9 cellular contexts compared by ENCODE assay signal in genomic region chr5:177131711-177132503, GRCh38. TPM values are rescaled to one million over a fixed set of nuclear protein-coding genes. Genes with fewer than 3 reads are reported as not detected.
A peak's percentile ranks its signal among the peaks of the same experiment; 100 is the strongest.
DNase-seq lines count a peak whose midpoint lies in the region; ATAC-seq, FAIRE-seq and TF ChIP-seq lines count a peak whose summit lies in the region.
"Had no signal": no experiment of that assay in that cellular context is flagged by ENCODE, and none has a peak within 500 bp of the region (broad histone marks: within the 10 kb centered on the region; RNA-seq: fewer than 3 reads in every experiment).

No MANE protein-coding gene starts in this region.

- ATAC-seq in lower lobe of right lung (no peak), GM18519 (IDR thresholded peaks at IDR 0.05; ENCODE audit: low FRiP score, unreplicated experiment) (no peak), GM18502 (IDR thresholded peaks at IDR 0.05; ENCODE audit: poor library complexity, unreplicated experiment) (no peak)

- peak overlapping the region; percentile 89 for H3K27ac ChIP-seq in lower lobe of right lung
- peak overlapping the region; percentile 91 for H3K27ac ChIP-seq in stomach smooth muscle (ENCODE audit: low read length)

- intact Hi-C loops in lower lobe of right lung (cut with DNase I), result no loop called here

- no peaks in the 10 kb centered on the region for H3K9me3 ChIP-seq in NT2/D1 (ENCODE audit: insufficient read depth, low read length)
- no peaks in the 10 kb centered on the region for H3K9me3 ChIP-seq in lower lobe of right lung
- no peaks in the 10 kb centered on the region for H3K9me3 ChIP-seq in stomach smooth muscle (ENCODE audit: control insufficient read depth in 2 of 2, low read length in 2 of 2)

- H3K36me3 ChIP-seq in NT2/D1 (ENCODE audit: insufficient read depth, insufficient read length, low read length) (peaks cover 22% of the 10 kb centered on the region), lower lobe of right lung (peaks cover 20% of the 10 kb centered on the region), stomach smooth muscle (ENCODE audit: control insufficient read depth in 2 of 2, insufficient read depth in 2 of 2, low read length in 2 of 2) (peaks cover 9% of the 10 kb centered on the region in 2 donors)

- TF ChIP-seq CTCF in lower lobe of right lung (IDR thresholded peaks at IDR 0.05), result no peak

- H3K4me3 ChIP-seq in NT2/D1 (ENCODE audit: insufficient read length, low read depth), result peak overlapping the region; percentile 84
- H3K4me3 ChIP-seq in lower lobe of right lung, result peak overlapping the region; percentile 80
- no peak overlapping the region for H3K4me3 ChIP-seq in stomach smooth muscle (ENCODE audit: low read length in 2 of 2)

- H3K9ac ChIP-seq in NT2/D1 (ENCODE audit: insufficient read length, low read depth), result peak overlapping the region; percentile 97
- peak overlapping the region in 1 of 2 donors; percentile 55 for H3K9ac ChIP-seq in stomach smooth muscle (ENCODE audit: low read length in 2 of 2)

- no peak for DNase-seq in NT2/D1 (ENCODE audit: low read depth, low spot score)
- DNase-seq in cerebellum (ENCODE audit: low spot score), result peak; percentile 37
- peak; percentile 48 for DNase-seq in lower lobe of right lung
- no peak for DNase-seq in NAMALWA (ENCODE audit: low spot score)
- no peak for DNase-seq in GM12891 (ENCODE audit: insufficient read length, low spot score)

- TF ChIP-seq POLR2A in GM12891 (IDR thresholded peaks at IDR 0.05; ENCODE audit: low read depth, low read length), result no peak

- FAIRE-seq in GM12891 (lab: Jason Lieb, UNC), result no peak
- FAIRE-seq: islet of Langerhans had no signal

- H3K27me3 ChIP-seq in NT2/D1 (ENCODE audit: insufficient read depth, insufficient read length) (no peaks in the 10 kb centered on the region), lower lobe of right lung (ENCODE audit: low read depth) (no peaks in the 10 kb centered on the region), stomach smooth muscle (ENCODE audit: control insufficient read depth in 1 of 2, insufficient read depth in 2 of 2, low read length in 2 of 2) (no peaks in the 10 kb centered on the region)

- H3K4me1 ChIP-seq in NT2/D1 (ENCODE audit: insufficient read depth, insufficient read length) (peaks cover 23% of the 10 kb centered on the region), lower lobe of right lung (peaks cover 35% of the 10 kb centered on the region), stomach smooth muscle (ENCODE audit: control insufficient read depth, insufficient read depth, low read length) (peaks cover 32% of the 10 kb centered on the region)

TF ChIP-seq in GM12891, 5 proteins besides CTCF, POLR2A, EP300 and RAD21:
- no peak for TF ChIP-seq POU2F2 (IDR thresholded peaks at IDR 0.05; ENCODE audit: low read depth, low read length)
- TF ChIP-seq SPI1 (IDR thresholded peaks at IDR 0.05; ENCODE audit: low read depth, low read length), result no peak
- no peak for TF ChIP-seq POLR2AphosphoS5 (IDR thresholded peaks at IDR 0.05; ENCODE audit: low read depth, low read length)
- no peak for TF ChIP-seq PAX5 (IDR thresholded peaks at IDR 0.05; ENCODE audit: insufficient read depth, low read length, severe bottlenecking)
- TF ChIP-seq TAF1 (IDR thresholded peaks at IDR 0.05; ENCODE audit: low read depth, low read length), result no peak

RNA-seq across cellular contexts. Expression of gene NSD1, which starts 1.7 kb away (rescaled TPM):
- 102 TPM for total RNA-seq in cerebellum
- 75.5 TPM for total RNA-seq in lower lobe of right lung
- 14.9 TPM for polyA plus RNA-seq in GM12891 (2012; ENCODE audit: low read depth, missing spikeins)

RNA-seq across cellular contexts. Expression of gene FGFR4, which starts 45.2 kb away (rescaled TPM):
- total RNA-seq in cerebellum (4.5 TPM), lower lobe of right lung (59.7 TPM)
- polyA plus RNA-seq in GM12891 (2012; ENCODE audit: low read depth, missing spikeins), result 0.33 TPM

Comparison
In these comparisons a context has a peak if more than half of its experiments do, and no peak if none do; other contexts are left out.
1. DNase-seq: peak in cerebellum (single experiment) and lower lobe of right lung (single experiment); none in NT2/D1 (single experiment), NAMALWA (single experiment) and GM12891 (single experiment).
2. H3K4me3 ChIP-seq: peak in NT2/D1 (single experiment) and lower lobe of right lung (single experiment); none in stomach smooth muscle (0 of 2).
3. RNA of gene FGFR4, which starts 45.2 kb away (total RNA-seq): 59.7 TPM in lower lobe of right lung (single experiment); 4.5 TPM in cerebellum (single experiment); every median in the first group is over 10 times any median in the second.